32 cellular contexts compared by ENCODE assay signal in the genomic region with DNA sequence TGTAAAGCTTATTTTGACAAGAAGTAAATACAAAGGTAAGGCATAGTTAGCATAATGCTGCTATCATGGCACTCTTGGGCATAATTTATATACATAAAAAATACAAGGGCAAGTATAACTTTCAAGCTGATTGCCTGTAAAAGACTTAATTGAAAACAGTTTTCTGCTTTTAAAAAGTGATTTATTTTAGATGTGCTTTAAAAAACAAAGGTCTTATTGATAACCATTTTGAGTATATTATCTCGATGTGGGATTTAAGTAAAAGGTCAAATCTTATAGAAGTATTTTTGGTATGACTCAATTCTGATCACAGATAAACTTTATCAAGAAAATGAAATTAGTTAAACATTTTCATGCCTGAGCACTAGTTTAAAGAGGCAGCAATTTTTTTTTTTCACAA.
"Had no signal": no experiment of that assay in that cellular context is flagged by ENCODE, and none has a peak within 500 bp of the region (broad histone marks: within the 10 kb centered on the region; RNA-seq: fewer than 3 reads in every experiment).

No MANE protein-coding gene starts in this region.

- H3K4me1 ChIP-seq: adrenal gland, body of pancreas, breast epithelium, Peyer's patch, SJSA1 had no signal

- H3K4me3 Mint-ChIP-seq: activated CD4-positive, alpha-beta memory T cell treated with anti-CD3 and anti-CD28 coated beads for 36 hours; activated naive CD4-positive, alpha-beta T cell treated with anti-CD3 and anti-CD28 coated beads for 36 hours; activated T-cell treated with anti-CD3 and anti-CD28 coated beads, Interleukin-2, amount 50 U/mL, for 4 hours; activated T-helper 1 cell treated with anti-CD3 and anti-CD28 coated beads, Interleukin-12 subunit alpha, Interleukin-12 subunit beta, Interleukin-2, Interleukin-4 antibody, amounts not matched to agents 30 ng/mL and 10 ng/mL and 1 ng/mL, durations not matched to agents 14 hours and 24 hours and 36 hours; T-helper 2 cell treated with Interferon-gamma antibody and Interleukin-4, amounts not matched to agents 5 μg/mL and 100 μg/mL, for 36 hours had no signal

- H3K36me3 Mint-ChIP-seq: activated CD4-positive, alpha-beta memory T cell treated with anti-CD3 and anti-CD28 coated beads for 36 hours; activated naive CD4-positive, alpha-beta T cell treated with anti-CD3 and anti-CD28 coated beads, Interleukin-2, amount 50 U/mL, for 72 hours had no signal

- H3K36me3 ChIP-seq: adrenal gland, breast epithelium, MG63, Peyer's patch, SJSA1 had no signal

- H3K9me3 Mint-ChIP-seq: activated CD4-positive, alpha-beta memory T cell treated with anti-CD3 and anti-CD28 coated beads for 36 hours; activated naive CD4-positive, alpha-beta T cell treated with anti-CD3 and anti-CD28 coated beads for 36 hours; activated naive CD4-positive, alpha-beta T cell treated with anti-CD3 and anti-CD28 coated beads, Interleukin-2, amount 50 U/mL, for 72 hours; activated T-cell treated with anti-CD3 and anti-CD28 coated beads, Interleukin-2, amount 50 U/mL, for 4 hours; T-helper 2 cell treated with Interferon-gamma antibody and Interleukin-4, amounts not matched to agents 5 μg/mL and 100 μg/mL, for 36 hours had no signal

- H3K27me3 ChIP-seq: adrenal gland, body of pancreas, breast epithelium, MG63, Peyer's patch, SJSA1 had no signal

- ATAC-seq: activated naive CD4-positive, alpha-beta T cell treated with anti-CD3 and anti-CD28 coated beads, Interleukin-2, amount 50 U/mL, for 72 hours; activated T-cell treated with anti-CD3 and anti-CD28 coated beads, Interleukin-2, amount 50 U/mL, for 4 hours; body of pancreas had no signal

- H3K27ac Mint-ChIP-seq: activated CD4-positive, alpha-beta memory T cell treated with anti-CD3 and anti-CD28 coated beads for 36 hours; activated naive CD4-positive, alpha-beta T cell treated with anti-CD3 and anti-CD28 coated beads for 36 hours; activated naive CD4-positive, alpha-beta T cell treated with anti-CD3 and anti-CD28 coated beads, Interleukin-2, amount 50 U/mL, for 72 hours; activated T-helper 1 cell treated with anti-CD3 and anti-CD28 coated beads, Interleukin-12 subunit alpha, Interleukin-12 subunit beta, Interleukin-2, Interleukin-4 antibody, amounts not matched to agents 30 ng/mL and 10 ng/mL and 1 ng/mL, durations not matched to agents 14 hours and 24 hours and 36 hours; T-helper 2 cell treated with Interferon-gamma antibody and Interleukin-4, amounts not matched to agents 5 μg/mL and 100 μg/mL, for 36 hours had no signal

- H3K4me3 ChIP-seq: adrenal gland, body of pancreas, breast epithelium, MG63, Peyer's patch, SJSA1 had no signal

- DNase-seq: activated CD4-positive, alpha-beta memory T cell treated with anti-CD3 and anti-CD28 coated beads for 36 hours; activated CD4-positive, alpha-beta T cell treated with anti-CD3 and anti-CD28 coated beads for 4 hours; activated CD4-positive, alpha-beta T cell treated with anti-CD3 and anti-CD28 coated beads, Interleukin-2, amount 50 U/mL, for 1 hour; activated CD8-positive, alpha-beta memory T cell treated with anti-CD3 and anti-CD28 coated beads, Interleukin-2, amount 50 U/mL, for 4 hours; activated gamma-delta T cell treated with Interleukin-2 at 50 U/mL for 16 hours; activated naive CD4-positive, alpha-beta T cell treated with anti-CD3 and anti-CD28 coated beads for 36 hours; activated T-cell treated with anti-CD3 and anti-CD28 coated beads for 4 hours; activated T-cell treated with anti-CD3 and anti-CD28 coated beads, Interleukin-2, amount 50 U/mL, for 4 hours; adrenal gland; body of pancreas; Karpas-422; KBM-7; MG63; NCI-H1048; NCI-H146; NCI-H187; NCI-H2029 treated with DMSO at 0.1 percent for 48 hours; NCI-H2107; NCI-H2171 treated with DMSO at 0.1 percent for 48 hours; NCI-H2227 treated with DMSO at 0.1 percent for 48 hours; NCI-H446; NCI-H524; Peyer's patch; RPMI8226; SHP77 treated with DMSO at 0.1 percent for 48 hours had no signal

- H3K9me3 ChIP-seq: adrenal gland, body of pancreas, breast epithelium, MG63, Peyer's patch, SJSA1 had no signal

- H3K27ac ChIP-seq: adrenal gland, body of pancreas, breast epithelium, Peyer's patch, SJSA1 had no signal

- FAIRE-seq: astrocyte, TTC549 had no signal
